In genomic region chr14:54556535-54556934, GRCh38 we compare ENCODE assay signal across 1 cellular context.
TF ChIP-seq lines count a peak whose summit lies in the region.

No MANE protein-coding gene starts in this region.

TF ChIP-seq in HepG2, 621 proteins besides CTCF, POLR2A, EP300 and RAD21 (continued from another document):
- TF ChIP-seq, protein P1, sequence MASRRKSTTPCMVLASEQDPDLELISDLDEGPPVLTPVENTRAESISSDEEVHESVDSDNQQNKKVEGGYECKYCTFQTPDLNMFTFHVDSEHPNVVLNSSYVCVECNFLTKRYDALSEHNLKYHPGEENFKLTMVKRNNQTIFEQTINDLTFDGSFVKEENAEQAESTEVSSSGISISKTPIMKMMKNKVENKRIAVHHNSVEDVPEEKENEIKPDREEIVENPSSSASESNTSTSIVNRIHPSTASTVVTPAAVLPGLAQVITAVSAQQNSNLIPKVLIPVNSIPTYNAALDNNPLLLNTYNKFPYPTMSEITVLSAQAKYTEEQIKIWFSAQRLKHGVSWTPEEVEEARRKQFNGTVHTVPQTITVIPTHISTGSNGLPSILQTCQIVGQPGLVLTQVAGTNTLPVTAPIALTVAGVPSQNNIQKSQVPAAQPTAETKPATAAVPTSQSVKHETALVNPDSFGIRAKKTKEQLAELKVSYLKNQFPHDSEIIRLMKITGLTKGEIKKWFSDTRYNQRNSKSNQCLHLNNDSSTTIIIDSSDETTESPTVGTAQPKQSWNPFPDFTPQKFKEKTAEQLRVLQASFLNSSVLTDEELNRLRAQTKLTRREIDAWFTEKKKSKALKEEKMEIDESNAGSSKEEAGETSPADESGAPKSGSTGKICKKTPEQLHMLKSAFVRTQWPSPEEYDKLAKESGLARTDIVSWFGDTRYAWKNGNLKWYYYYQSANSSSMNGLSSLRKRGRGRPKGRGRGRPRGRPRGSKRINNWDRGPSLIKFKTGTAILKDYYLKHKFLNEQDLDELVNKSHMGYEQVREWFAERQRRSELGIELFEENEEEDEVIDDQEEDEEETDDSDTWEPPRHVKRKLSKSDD (CRISPR knock-in tag; IDR thresholded peaks at IDR 0.05; ENCODE audit: low read depth) = peak; percentile 52; the same call in 1 of the 2 replicates
- TF ChIP-seq ZNF709 (CRISPR knock-in tag; IDR thresholded peaks at IDR 0.05) = no peak
- TF ChIP-seq KLF12 (CRISPR knock-in tag; IDR thresholded peaks at IDR 0.05; ENCODE audit: borderline replicate concordance) = no peak
- TF ChIP-seq ZNF747 (CRISPR knock-in tag; IDR thresholded peaks at IDR 0.05; ENCODE audit: borderline replicate concordance) = 0 out of 2 replicates have a peak, but pooled peaks have one; percentile 27
- TF ChIP-seq ARID2 (CRISPR knock-in tag; IDR thresholded peaks at IDR 0.05; ENCODE audit: borderline replicate concordance) = no peak
- no peak for TF ChIP-seq HOXA9 (CRISPR knock-in tag; IDR thresholded peaks at IDR 0.05; ENCODE audit: borderline replicate concordance)
- no peak for TF ChIP-seq ELF1 (CRISPR knock-in tag; IDR thresholded peaks at IDR 0.05)
- TF ChIP-seq DMAP1 (CRISPR knock-in tag; IDR thresholded peaks at IDR 0.05) = 0 out of 2 replicates have a peak, but pooled peaks have one; percentile 44
- TF ChIP-seq, protein P2, sequence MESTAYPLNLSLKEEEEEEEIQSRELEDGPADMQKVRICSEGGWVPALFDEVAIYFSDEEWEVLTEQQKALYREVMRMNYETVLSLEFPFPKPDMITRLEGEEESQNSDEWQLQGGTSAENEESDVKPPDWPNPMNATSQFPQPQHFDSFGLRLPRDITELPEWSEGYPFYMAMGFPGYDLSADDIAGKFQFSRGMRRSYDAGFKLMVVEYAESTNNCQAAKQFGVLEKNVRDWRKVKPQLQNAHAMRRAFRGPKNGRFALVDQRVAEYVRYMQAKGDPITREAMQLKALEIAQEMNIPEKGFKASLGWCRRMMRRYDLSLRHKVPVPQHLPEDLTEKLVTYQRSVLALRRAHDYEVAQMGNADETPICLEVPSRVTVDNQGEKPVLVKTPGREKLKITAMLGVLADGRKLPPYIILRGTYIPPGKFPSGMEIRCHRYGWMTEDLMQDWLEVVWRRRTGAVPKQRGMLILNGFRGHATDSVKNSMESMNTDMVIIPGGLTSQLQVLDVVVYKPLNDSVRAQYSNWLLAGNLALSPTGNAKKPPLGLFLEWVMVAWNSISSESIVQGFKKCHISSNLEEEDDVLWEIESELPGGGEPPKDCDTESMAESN (CRISPR knock-in tag; conservative IDR thresholded peaks at IDR 0.05) = no peak
- no peak for TF ChIP-seq ZNF678 (CRISPR knock-in tag; IDR thresholded peaks at IDR 0.05)
- TF ChIP-seq FOSL2 (CRISPR knock-in tag; IDR thresholded peaks at IDR 0.05) = peak; percentile 64
- peak; percentile 24; the same call in 1 of the 2 replicates for TF ChIP-seq RARA (CRISPR knock-in tag; IDR thresholded peaks at IDR 0.05)
TF ChIP-seq in HepG2: peak in this region for 91.
